ENCODE assay signal across 1 cellular context in the genomic region with DNA sequence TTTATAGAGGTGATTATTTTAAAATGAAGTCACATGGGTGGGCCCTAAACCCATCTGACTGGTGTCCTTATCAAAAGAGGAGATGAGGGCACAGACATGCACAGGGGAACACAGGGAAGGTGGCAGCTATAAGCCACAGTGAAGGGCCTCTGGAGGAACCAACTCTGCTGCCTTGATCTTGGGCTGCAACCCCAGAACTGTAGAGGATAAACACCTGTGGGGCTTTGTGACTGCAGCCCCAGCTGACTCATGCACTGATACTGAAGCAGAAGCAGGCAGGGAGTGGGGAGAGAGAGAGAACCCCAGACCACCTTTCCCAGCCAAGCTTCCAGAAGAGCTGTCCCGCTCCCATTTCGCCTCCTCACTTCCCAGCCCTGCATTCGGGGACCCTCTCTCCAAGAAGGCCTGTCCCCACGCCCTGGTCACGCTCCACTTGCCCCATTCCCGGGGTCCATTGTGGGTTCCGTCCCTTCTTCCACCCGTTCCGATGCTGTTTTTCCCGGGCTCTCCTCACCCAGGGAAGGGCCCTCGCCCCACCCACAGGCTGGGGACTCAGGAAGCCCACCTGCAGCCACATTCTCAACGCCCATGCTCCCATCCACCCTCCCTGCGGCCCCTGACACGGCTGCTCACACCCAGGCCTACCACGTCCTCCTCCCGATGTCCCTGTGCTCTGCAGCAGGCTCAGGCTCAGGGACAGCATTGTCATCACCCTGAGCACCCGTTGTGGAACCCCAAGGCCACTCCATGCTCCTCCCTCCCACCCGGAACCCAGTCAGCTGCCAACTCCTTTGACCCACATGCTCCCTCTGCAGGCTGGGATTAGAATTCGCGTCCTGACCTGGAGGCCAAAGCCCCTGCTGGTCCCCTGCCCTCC.
TF ChIP-seq lines count a peak whose summit lies in the region.

No MANE protein-coding gene starts in this region.

TF ChIP-seq in HepG2, 621 proteins besides CTCF, POLR2A, EP300 and RAD21 (continued from another document and continues in another):
- TF ChIP-seq ZNF318 (CRISPR knock-in tag; IDR thresholded peaks at IDR 0.05): no peak
- no peak for TF ChIP-seq POLR2AphosphoS5 (IDR thresholded peaks at IDR 0.05; ENCODE audit: low read depth, low read length)
- no peak for TF ChIP-seq MED13 (CRISPR knock-in tag; IDR thresholded peaks at IDR 0.05)
- TF ChIP-seq PITX1 (CRISPR knock-in tag; IDR thresholded peaks at IDR 0.05): peak; percentile 60; the same call in 1 of the 2 replicates
- TF ChIP-seq ZKSCAN5 (CRISPR knock-in tag; IDR thresholded peaks at IDR 0.05): no peak
- TF ChIP-seq SOX13 (IDR thresholded peaks at IDR 0.05): no peak
- TF ChIP-seq SOX13 (CRISPR knock-in tag; conservative IDR thresholded peaks at IDR 0.05 in 1 of 2, IDR thresholded peaks at IDR 0.05 in 1 of 2): 0 out of 4 replicates have a peak, but pooled peaks of 1 of the 2 experiments have one; percentile 6
- no peak for TF ChIP-seq FOXK2 (IDR thresholded peaks at IDR 0.05)
- TF ChIP-seq, protein P1, sequence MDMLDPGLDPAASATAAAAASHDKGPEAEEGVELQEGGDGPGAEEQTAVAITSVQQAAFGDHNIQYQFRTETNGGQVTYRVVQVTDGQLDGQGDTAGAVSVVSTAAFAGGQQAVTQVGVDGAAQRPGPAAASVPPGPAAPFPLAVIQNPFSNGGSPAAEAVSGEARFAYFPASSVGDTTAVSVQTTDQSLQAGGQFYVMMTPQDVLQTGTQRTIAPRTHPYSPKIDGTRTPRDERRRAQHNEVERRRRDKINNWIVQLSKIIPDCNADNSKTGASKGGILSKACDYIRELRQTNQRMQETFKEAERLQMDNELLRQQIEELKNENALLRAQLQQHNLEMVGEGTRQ (IDR thresholded peaks at IDR 0.05; ENCODE audit: low read depth, low read length): 0 out of 2 replicates have a peak, but pooled peaks have one; percentile 13
- TF ChIP-seq, protein P1 (CRISPR knock-in tag; IDR thresholded peaks at IDR 0.05; ENCODE audit: borderline replicate concordance): no peak
- TF ChIP-seq, protein P2, sequence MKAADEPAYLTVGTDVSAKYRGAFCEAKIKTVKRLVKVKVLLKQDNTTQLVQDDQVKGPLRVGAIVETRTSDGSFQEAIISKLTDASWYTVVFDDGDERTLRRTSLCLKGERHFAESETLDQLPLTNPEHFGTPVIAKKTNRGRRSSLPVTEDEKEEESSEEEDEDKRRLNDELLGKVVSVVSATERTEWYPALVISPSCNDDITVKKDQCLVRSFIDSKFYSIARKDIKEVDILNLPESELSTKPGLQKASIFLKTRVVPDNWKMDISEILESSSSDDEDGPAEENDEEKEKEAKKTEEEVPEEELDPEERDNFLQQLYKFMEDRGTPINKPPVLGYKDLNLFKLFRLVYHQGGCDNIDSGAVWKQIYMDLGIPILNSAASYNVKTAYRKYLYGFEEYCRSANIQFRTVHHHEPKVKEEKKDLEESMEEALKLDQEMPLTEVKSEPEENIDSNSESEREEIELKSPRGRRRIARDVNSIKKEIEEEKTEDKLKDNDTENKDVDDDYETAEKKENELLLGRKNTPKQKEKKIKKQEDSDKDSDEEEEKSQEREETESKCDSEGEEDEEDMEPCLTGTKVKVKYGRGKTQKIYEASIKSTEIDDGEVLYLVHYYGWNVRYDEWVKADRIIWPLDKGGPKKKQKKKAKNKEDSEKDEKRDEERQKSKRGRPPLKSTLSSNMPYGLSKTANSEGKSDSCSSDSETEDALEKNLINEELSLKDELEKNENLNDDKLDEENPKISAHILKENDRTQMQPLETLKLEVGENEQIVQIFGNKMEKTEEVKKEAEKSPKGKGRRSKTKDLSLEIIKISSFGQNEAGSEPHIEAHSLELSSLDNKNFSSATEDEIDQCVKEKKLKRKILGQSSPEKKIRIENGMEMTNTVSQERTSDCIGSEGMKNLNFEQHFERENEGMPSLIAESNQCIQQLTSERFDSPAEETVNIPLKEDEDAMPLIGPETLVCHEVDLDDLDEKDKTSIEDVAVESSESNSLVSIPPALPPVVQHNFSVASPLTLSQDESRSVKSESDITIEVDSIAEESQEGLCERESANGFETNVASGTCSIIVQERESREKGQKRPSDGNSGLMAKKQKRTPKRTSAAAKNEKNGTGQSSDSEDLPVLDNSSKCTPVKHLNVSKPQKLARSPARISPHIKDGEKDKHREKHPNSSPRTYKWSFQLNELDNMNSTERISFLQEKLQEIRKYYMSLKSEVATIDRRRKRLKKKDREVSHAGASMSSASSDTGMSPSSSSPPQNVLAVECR (CRISPR knock-in tag; IDR thresholded peaks at IDR 0.05; ENCODE audit: borderline replicate concordance): no peak
- TF ChIP-seq SMAD3 (CRISPR knock-in tag; IDR thresholded peaks at IDR 0.05): no peak
- TF ChIP-seq ZNF33B (CRISPR knock-in tag; IDR thresholded peaks at IDR 0.05): no peak
- no peak for TF ChIP-seq ZNF800 (CRISPR knock-in tag; IDR thresholded peaks at IDR 0.05)
- peak; percentile 59; the same call in 1 of the 2 replicates for TF ChIP-seq HIVEP1 (CRISPR knock-in tag; IDR thresholded peaks at IDR 0.05)
- no peak for TF ChIP-seq MTA1 (CRISPR knock-in tag; IDR thresholded peaks at IDR 0.05; ENCODE audit: borderline replicate concordance)
- 0 out of 2 replicates have a peak, but pooled peaks have one; percentile 60 for TF ChIP-seq ZBTB38 (CRISPR knock-in tag; IDR thresholded peaks at IDR 0.05)
- TF ChIP-seq ZFX (CRISPR knock-in tag; IDR thresholded peaks at IDR 0.05; ENCODE audit: low read depth): peak; percentile 38; the same call in 1 of the 2 replicates
- TF ChIP-seq ZNF619 (CRISPR knock-in tag; IDR thresholded peaks at IDR 0.05): no peak
- TF ChIP-seq ZNF547 (CRISPR knock-in tag; IDR thresholded peaks at IDR 0.05): no peak
- TF ChIP-seq NFIB (CRISPR knock-in tag; IDR thresholded peaks at IDR 0.05; ENCODE audit: borderline replicate concordance): no peak
- no peak for TF ChIP-seq ZFP37 (CRISPR knock-in tag; IDR thresholded peaks at IDR 0.05; ENCODE audit: borderline replicate concordance)
- TF ChIP-seq MTF2 (CRISPR knock-in tag; IDR thresholded peaks at IDR 0.05; ENCODE audit: borderline replicate concordance): no peak
- no peak for TF ChIP-seq IRX3 (CRISPR knock-in tag; IDR thresholded peaks at IDR 0.05; ENCODE audit: borderline replicate concordance, low read depth)
- TF ChIP-seq DPF2 (CRISPR knock-in tag; IDR thresholded peaks at IDR 0.05; ENCODE audit: borderline replicate concordance, low read depth): no peak
- no peak for TF ChIP-seq EED (CRISPR knock-in tag; IDR thresholded peaks at IDR 0.05)
- TF ChIP-seq, protein P3, sequence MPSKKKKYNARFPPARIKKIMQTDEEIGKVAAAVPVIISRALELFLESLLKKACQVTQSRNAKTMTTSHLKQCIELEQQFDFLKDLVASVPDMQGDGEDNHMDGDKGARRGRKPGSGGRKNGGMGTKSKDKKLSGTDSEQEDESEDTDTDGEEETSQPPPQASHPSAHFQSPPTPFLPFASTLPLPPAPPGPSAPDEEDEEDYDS (CRISPR knock-in tag; IDR thresholded peaks at IDR 0.05): no peak
- no peak for TF ChIP-seq MXD3 (CRISPR knock-in tag; IDR thresholded peaks at IDR 0.05)
- TF ChIP-seq MAZ (IDR thresholded peaks at IDR 0.05; ENCODE audit: borderline replicate concordance, low read depth, low read length): peak; percentile 90; the same call in 1 of the 2 replicates
- TF ChIP-seq MAZ (CRISPR knock-in tag; IDR thresholded peaks at IDR 0.05; ENCODE audit: low read depth): peak; percentile 74
- no peak for TF ChIP-seq KLF11 (CRISPR knock-in tag; IDR thresholded peaks at IDR 0.05)
- no peak for TF ChIP-seq GATAD1 (CRISPR knock-in tag; IDR thresholded peaks at IDR 0.05)
- TF ChIP-seq STAG1 (CRISPR knock-in tag; IDR thresholded peaks at IDR 0.05): peak; percentile 89
- TF ChIP-seq PCBP1 (IDR thresholded peaks at IDR 0.05; ENCODE audit: borderline replicate concordance, low read depth, low read length): no peak
